In the genomic region with DNA sequence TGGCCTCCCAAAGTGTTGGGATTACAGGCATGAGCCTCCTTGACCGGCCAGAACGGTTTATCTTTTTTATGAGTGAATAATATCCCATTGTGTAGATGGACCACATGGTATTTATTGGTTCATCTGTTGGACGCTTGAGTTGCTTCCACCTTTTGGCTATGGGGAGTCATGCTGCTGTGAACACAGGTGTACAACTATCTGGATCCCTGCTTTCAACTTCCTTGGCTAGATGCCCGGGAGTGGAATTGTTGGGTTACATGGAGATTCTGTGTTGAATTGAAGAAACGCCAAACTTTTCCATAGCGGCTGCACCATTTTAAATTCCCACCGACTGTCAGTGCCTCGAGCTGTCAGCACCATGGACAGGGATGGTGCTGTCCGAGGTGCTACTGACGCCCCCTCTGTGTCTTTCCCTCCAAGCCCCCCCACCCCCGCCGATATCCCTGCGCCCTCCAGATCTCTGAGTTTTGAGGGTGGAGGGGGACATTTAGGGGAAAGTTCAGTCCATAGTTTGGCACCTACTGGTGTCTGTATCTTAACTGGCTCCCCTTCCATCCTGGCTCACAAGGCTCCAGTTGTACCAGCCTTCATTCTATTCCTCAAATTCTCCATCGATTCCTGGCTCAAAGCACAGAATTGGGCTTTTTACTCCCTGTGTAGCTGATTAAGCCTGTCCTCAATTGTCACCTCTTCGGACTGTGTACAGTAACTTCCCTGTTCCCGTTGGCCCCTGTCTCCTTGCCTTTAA, we compare ENCODE assay signal across 1 cellular context.
TF ChIP-seq lines count a peak whose summit lies in the region.

No MANE protein-coding gene starts in this region.

TF ChIP-seq in HepG2, 621 proteins besides CTCF, POLR2A, EP300 and RAD21 (continued from another document and continues in another):
- TF ChIP-seq REL (CRISPR knock-in tag; conservative IDR thresholded peaks at IDR 0.05) (peak; percentile 89; the same call in 1 of the 2 replicates), NFAT5 (CRISPR knock-in tag; IDR thresholded peaks at IDR 0.05) (peak; percentile 99), ZNF710 (CRISPR knock-in tag; IDR thresholded peaks at IDR 0.05; ENCODE audit: borderline replicate concordance) (peak; percentile 66; the same call in 1 of the 2 replicates), MEF2D (CRISPR knock-in tag; IDR thresholded peaks at IDR 0.05) (peak; percentile 90), BRD4 (CRISPR knock-in tag; IDR thresholded peaks at IDR 0.05) (no peak), CSRNP2 (CRISPR knock-in tag; conservative IDR thresholded peaks at IDR 0.05; ENCODE audit: low read depth) (peak; percentile 76; the same call in 1 of the 2 replicates), TAF1 (CRISPR knock-in tag; IDR thresholded peaks at IDR 0.05) (peak; percentile 72), ZFP90 (CRISPR knock-in tag; IDR thresholded peaks at IDR 0.05; ENCODE audit: borderline replicate concordance) (peak; percentile 99), ZNF263 (CRISPR knock-in tag; IDR thresholded peaks at IDR 0.05) (peak; percentile 88), ZNF235 (CRISPR knock-in tag; IDR thresholded peaks at IDR 0.05; ENCODE audit: borderline replicate concordance) (peak; percentile 98), HHEX (CRISPR knock-in tag; IDR thresholded peaks at IDR 0.05) (peak; percentile 66; the same call in 1 of the 2 replicates), BHLHE40 (IDR thresholded peaks at IDR 0.05; ENCODE audit: low read length) (no peak), KDM1A (CRISPR knock-in tag; IDR thresholded peaks at IDR 0.05) (no peak), ZNF407 (CRISPR knock-in tag; IDR thresholded peaks at IDR 0.05; ENCODE audit: not compliant biosample characterization) (peak; percentile 69), MAFK (conservative IDR thresholded peaks at IDR 0.05 in 1 of 2, IDR thresholded peaks at IDR 0.05 in 1 of 2; ENCODE audit: low read length in 2 of 2) (no peak), KDM3A (CRISPR knock-in tag; IDR thresholded peaks at IDR 0.05; ENCODE audit: low read depth) (peak; percentile 93; the same call in 1 of the 2 replicates), POGK (CRISPR knock-in tag; conservative IDR thresholded peaks at IDR 0.05) (0 out of 2 replicates have a peak, but pooled peaks have one; percentile 45), ZNF713 (CRISPR knock-in tag; IDR thresholded peaks at IDR 0.05) (no peak), ARID2 (CRISPR knock-in tag; IDR thresholded peaks at IDR 0.05; ENCODE audit: borderline replicate concordance) (no peak), ZNF569 (CRISPR knock-in tag; IDR thresholded peaks at IDR 0.05; ENCODE audit: borderline replicate concordance) (no peak), ZNF598 (CRISPR knock-in tag; IDR thresholded peaks at IDR 0.05; ENCODE audit: borderline replicate concordance) (peak; percentile 48; the same call in 1 of the 2 replicates), TOE1 (CRISPR knock-in tag; IDR thresholded peaks at IDR 0.05) (peak; percentile 95; the same call in 1 of the 2 replicates), RARA (CRISPR knock-in tag; IDR thresholded peaks at IDR 0.05) (peak; percentile 90), HNF4A (CRISPR knock-in tag; IDR thresholded peaks at IDR 0.05) (0 out of 2 replicates have a peak, but pooled peaks have one; percentile 20), ASH2L (IDR thresholded peaks at IDR 0.05; ENCODE audit: insufficient read length, low read depth, low read length) (no peak), BCL3 (CRISPR knock-in tag; IDR thresholded peaks at IDR 0.05) (peak; percentile 82), IKZF1 (IDR thresholded peaks at IDR 0.05) (no peak), JUNB (CRISPR knock-in tag; IDR thresholded peaks at IDR 0.05; ENCODE audit: borderline replicate concordance) (peak; percentile 84; the same call in 1 of the 2 replicates), RFXANK (CRISPR knock-in tag; IDR thresholded peaks at IDR 0.05) (peak; percentile 95; the same call in 1 of the 2 replicates), KLF16 (CRISPR knock-in tag; IDR thresholded peaks at IDR 0.05) (peak; percentile 88 to 99; a peak in 3 of 4 replicates), KAT2B (IDR thresholded peaks at IDR 0.05; ENCODE audit: borderline replicate concordance, low read depth, low read length) (no peak)
- TF ChIP-seq, protein P1, sequence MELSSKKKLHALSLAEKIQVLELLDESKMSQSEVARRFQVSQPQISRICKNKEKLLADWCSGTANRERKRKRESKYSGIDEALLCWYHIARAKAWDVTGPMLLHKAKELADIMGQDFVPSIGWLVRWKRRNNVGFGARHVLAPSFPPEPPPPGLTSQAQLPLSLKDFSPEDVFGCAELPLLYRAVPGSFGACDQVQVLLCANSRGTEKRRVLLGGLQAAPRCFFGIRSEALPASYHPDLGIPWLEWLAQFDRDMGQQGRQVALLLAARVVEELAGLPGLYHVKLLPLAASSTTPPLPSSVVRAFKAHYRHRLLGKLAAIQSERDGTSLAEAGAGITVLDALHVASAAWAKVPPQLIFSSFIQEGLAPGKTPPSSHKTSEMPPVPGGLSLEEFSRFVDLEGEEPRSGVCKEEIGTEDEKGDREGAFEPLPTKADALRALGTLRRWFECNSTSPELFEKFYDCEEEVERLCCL (CRISPR knock-in tag; IDR thresholded peaks at IDR 0.05; ENCODE audit: borderline replicate concordance): peak; percentile 99
